ENCODE assay signal across 26 cellular contexts in genomic region chr16:20411055-20411454, GRCh38. TPM values are rescaled to one million over a fixed set of nuclear protein-coding genes. Genes with fewer than 3 reads are reported as not detected.
"Had no signal": no experiment of that assay in that cellular context is flagged by ENCODE, and none has a peak within 500 bp of the region (broad histone marks: within the 10 kb centered on the region; RNA-seq: fewer than 3 reads in every experiment).

No MANE protein-coding gene starts in this region.

- H3K27ac ChIP-seq: neural progenitor cell, ovary, right atrium auricular region, tibial artery, uterus had no signal

- H3K4me3 Mint-ChIP-seq: memory B cell; mesothelial cell of epicardium; natural killer cell treated with Interleukin-12 subunit alpha and Interleukin-12 subunit beta and Interleukin-15 and Interleukin-18, amount 100 ng/mL, for 72 hours; neural progenitor cell had no signal

- ATAC-seq: heart left ventricle; left colon; natural killer cell treated with Interleukin-12 subunit alpha and Interleukin-12 subunit beta and Interleukin-15 and Interleukin-18, amount 100 ng/mL, for 72 hours; stimulated activated naive CD8-positive, alpha-beta T cell treated with anti-CD3 and anti-CD28 coated beads, Interleukin-15, Interleukin-2, amounts not matched to agents 100 U/mL and 50 U/mL, for 24 hours had no signal

- H3K4me2 ChIP-seq: neural progenitor cell had no signal

- H3K9me3 Mint-ChIP-seq: memory B cell; natural killer cell treated with Interleukin-12 subunit alpha and Interleukin-12 subunit beta and Interleukin-15 and Interleukin-18, amount 100 ng/mL, for 72 hours; neural progenitor cell had no signal

- H3K27ac Mint-ChIP-seq: mesothelial cell of epicardium; natural killer cell treated with Interleukin-12 subunit alpha and Interleukin-12 subunit beta and Interleukin-15 and Interleukin-18, amount 100 ng/mL, for 72 hours; neural progenitor cell had no signal

- H3K36me3 Mint-ChIP-seq: memory B cell; mesothelial cell of epicardium; natural killer cell treated with Interleukin-12 subunit alpha and Interleukin-12 subunit beta and Interleukin-15 and Interleukin-18, amount 100 ng/mL, for 72 hours; neural progenitor cell had no signal

- H3K36me3 ChIP-seq: heart left ventricle, neural progenitor cell, ovary, right atrium auricular region, tibial artery, upper lobe of left lung, uterus had no signal

- FAIRE-seq: small intestine had no signal

- H3K9ac ChIP-seq: neural progenitor cell had no signal

- H3K4me1 ChIP-seq: neural progenitor cell, right atrium auricular region, uterus had no signal

- DNase-seq: dorsolateral prefrontal cortex; effector CD8-positive, alpha-beta T cell; foreskin melanocyte; heart left ventricle; hippocampal formation; left colon; nucleus accumbens; ovary; small intestine; stimulated activated CD4-positive, alpha-beta T cell treated with anti-CD3 and anti-CD28 coated beads, Interleukin-12 subunit alpha, Interleukin-12 subunit beta, amount 100 ng/mL, for 4 hours; stimulated activated naive CD8-positive, alpha-beta T cell treated with anti-CD3 and anti-CD28 coated beads, Interleukin-15, Interleukin-2, amounts not matched to agents 100 U/mL and 50 U/mL, for 24 hours; tibial artery; upper lobe of left lung; uterus had no signal

- H3K4me3 ChIP-seq: coronary artery, neural progenitor cell, ovary, right atrium auricular region, tibial artery, upper lobe of left lung, uterus had no signal

- H3K27me3 ChIP-seq: heart left ventricle, neural progenitor cell, ovary, right atrium auricular region, tibial artery, upper lobe of left lung, uterus had no signal

- H2AFZ ChIP-seq: neural progenitor cell had no signal

- H3K9me3 ChIP-seq: ovary, right atrium auricular region, tibial artery, upper lobe of left lung had no signal

- H3K4me1 Mint-ChIP-seq: mesothelial cell of epicardium had no signal

RNA-seq across cellular contexts. Expression of gene ACSM5, which starts 1.7 kb away (rescaled TPM):
- total RNA-seq: kidney epithelial cell; mesothelial cell of epicardium; natural killer cell treated with Interleukin-12 subunit alpha and Interleukin-12 subunit beta and Interleukin-15 and Interleukin-18, amount 100 ng/mL, for 72 hours had no signal

RNA-seq across cellular contexts. Expression of gene PDILT, which starts 6.5 kb away (rescaled TPM):
- total RNA-seq: dorsolateral prefrontal cortex; heart left ventricle; kidney epithelial cell; left colon; lower leg skin; mesothelial cell of epicardium; mucosa of gallbladder; natural killer cell treated with Interleukin-12 subunit alpha and Interleukin-12 subunit beta and Interleukin-15 and Interleukin-18, amount 100 ng/mL, for 72 hours; ovary; posterior vena cava; right atrium auricular region; temporal lobe; upper lobe of left lung; uterus had no signal
- polyA plus RNA-seq: heart left ventricle, ovary had no signal

RNA-seq across cellular contexts. Expression of gene ACSM2A, which starts 40.3 kb away (rescaled TPM):
- total RNA-seq: dorsolateral prefrontal cortex; heart left ventricle; kidney epithelial cell; left colon; lower leg skin; mesothelial cell of epicardium; natural killer cell treated with Interleukin-12 subunit alpha and Interleukin-12 subunit beta and Interleukin-15 and Interleukin-18, amount 100 ng/mL, for 72 hours; posterior vena cava; right atrium auricular region; temporal lobe; uterus had no signal
- polyA plus RNA-seq: esophagus, heart left ventricle had no signal

RNA-seq across cellular contexts. Expression of gene UMOD, which starts 58.5 kb away (rescaled TPM):
- total RNA-seq: dorsolateral prefrontal cortex; heart left ventricle; kidney epithelial cell; left colon; lower leg skin; mesothelial cell of epicardium; natural killer cell treated with Interleukin-12 subunit alpha and Interleukin-12 subunit beta and Interleukin-15 and Interleukin-18, amount 100 ng/mL, for 72 hours; ovary; posterior vena cava; right atrium auricular region; temporal lobe; upper lobe of left lung; uterus had no signal
- polyA plus RNA-seq: esophagus, heart left ventricle, ovary had no signal
